In the genomic region with DNA sequence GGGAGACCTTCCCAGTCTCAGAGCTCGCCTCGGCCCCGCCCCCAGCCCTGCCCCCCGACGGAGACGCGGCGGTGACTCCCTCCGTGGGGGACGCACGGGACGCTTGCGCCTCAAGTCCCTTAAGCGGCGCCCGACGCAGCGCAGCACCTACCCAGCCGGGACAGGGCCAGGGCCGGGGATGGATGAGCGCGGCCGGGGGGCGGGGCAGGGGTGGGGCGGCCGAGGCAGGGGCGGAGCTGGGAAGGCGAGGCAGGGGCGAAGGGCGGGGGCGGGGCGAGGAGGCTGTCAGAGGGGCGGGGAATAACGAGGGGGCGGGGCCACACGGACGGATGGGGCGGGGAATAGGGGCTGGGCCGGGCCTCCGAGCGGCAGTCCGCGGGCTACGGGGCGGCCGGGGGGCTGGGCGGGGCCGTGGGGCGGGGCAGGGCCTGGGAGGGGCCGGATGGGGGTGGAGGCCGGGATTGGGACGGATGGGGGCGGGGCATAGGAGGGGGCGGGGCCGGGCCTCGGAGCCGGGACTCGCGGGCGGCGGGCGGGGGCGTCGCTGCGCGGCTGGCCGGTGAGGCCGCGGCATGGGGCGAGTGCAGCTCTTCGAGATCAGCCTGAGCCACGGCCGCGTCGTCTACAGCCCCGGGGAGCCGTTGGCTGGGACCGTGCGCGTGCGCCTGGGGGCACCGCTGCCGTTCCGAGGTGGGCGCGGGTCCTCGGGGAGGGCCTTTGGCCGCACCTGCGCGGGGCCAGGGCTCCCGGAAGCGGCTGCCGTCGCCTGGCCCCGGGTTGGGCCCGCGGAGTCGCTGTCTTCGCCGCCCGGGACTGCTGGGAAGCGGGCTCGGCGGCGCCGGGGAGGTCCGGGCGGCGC, we compare ENCODE assay signal across 8 cellular contexts. TPM values are rescaled to one million over a fixed set of nuclear protein-coding genes. Genes with fewer than 3 reads are reported as not detected.
DNase-seq lines count a peak whose midpoint lies in the region; ATAC-seq and TF ChIP-seq lines count a peak whose summit lies in the region.

A gene with protein sequence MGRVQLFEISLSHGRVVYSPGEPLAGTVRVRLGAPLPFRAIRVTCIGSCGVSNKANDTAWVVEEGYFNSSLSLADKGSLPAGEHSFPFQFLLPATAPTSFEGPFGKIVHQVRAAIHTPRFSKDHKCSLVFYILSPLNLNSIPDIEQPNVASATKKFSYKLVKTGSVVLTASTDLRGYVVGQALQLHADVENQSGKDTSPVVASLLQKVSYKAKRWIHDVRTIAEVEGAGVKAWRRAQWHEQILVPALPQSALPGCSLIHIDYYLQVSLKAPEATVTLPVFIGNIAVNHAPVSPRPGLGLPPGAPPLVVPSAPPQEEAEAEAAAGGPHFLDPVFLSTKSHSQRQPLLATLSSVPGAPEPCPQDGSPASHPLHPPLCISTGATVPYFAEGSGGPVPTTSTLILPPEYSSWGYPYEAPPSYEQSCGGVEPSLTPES (plus strand): TSS at position 541 of the 859 bp plus-strand sequence. CDS start 32 bp downstream, at position 573.

- H3K36me3 Mint-ChIP-seq in GM23338 (ENCODE audit: low read depth) = no peaks in the 10 kb centered on the region; the same call in 2 of the 3 replicates

- H2AFZ ChIP-seq in GM23338 = no peak within 1 kb of the TSS
- H2AFZ ChIP-seq in neuronal stem cell (ENCODE audit: low read length) = peak within 1 kb of the TSS; percentile 95

- peak within 1 kb of the TSS; percentile 93 for H3K18ac ChIP-seq in neuronal stem cell (ENCODE audit: low read length)

- ATAC-seq in GM23338 (peak; percentile 80), gastroesophageal sphincter (peak; percentile 93)

- TF ChIP-seq POLR2A in gastroesophageal sphincter (IDR thresholded peaks at IDR 0.05) = peak; percentile 58

- H3K27ac Mint-ChIP-seq in GM23338 = no peak within 1 kb of the TSS

- H3K27ac ChIP-seq in DOHH2 (ENCODE audit: low read depth, low read length) = peak within 1 kb of the TSS; percentile 34; the same call in 1 of the 2 replicates
- no peak within 1 kb of the TSS for H3K27ac ChIP-seq in GM23338 (ENCODE audit: low read depth)
- no peak within 1 kb of the TSS for H3K27ac ChIP-seq in SJSA1
- peak within 1 kb of the TSS; percentile 11 to 91 (median 84) for H3K27ac ChIP-seq in gastroesophageal sphincter
- peak within 1 kb of the TSS; percentile 78 for H3K27ac ChIP-seq in neuronal stem cell (replicated peaks; ENCODE audit: low read length)
- H3K27ac ChIP-seq in subcutaneous abdominal adipose tissue (ENCODE audit: low read depth, low read length) = no peak within 1 kb of the TSS

- H3K9me3 Mint-ChIP-seq in GM23338 = no peaks in the 10 kb centered on the region; the same call in 2 of the 3 replicates

- H3K27me3 Mint-ChIP-seq in GM23338 (ENCODE audit: insufficient read depth, low read depth, poor library complexity) = peaks cover 18% of the 10 kb centered on the region

- no peaks in the 10 kb centered on the region for H3K36me3 ChIP-seq in DOHH2 (ENCODE audit: control insufficient read depth, low read length)
- no peaks in the 10 kb centered on the region for H3K36me3 ChIP-seq in GM23338 (ENCODE audit: insufficient read depth)
- H3K36me3 ChIP-seq in SJSA1 = peaks cover 5% of the 10 kb centered on the region
- H3K36me3 ChIP-seq in gastroesophageal sphincter = no peaks in the 10 kb centered on the region
- H3K36me3 ChIP-seq in neuronal stem cell (replicated peaks in 1 of 2; ENCODE audit: control insufficient read depth in 2 of 2, insufficient read depth in 2 of 2, low read length in 2 of 2) = no peaks in the 10 kb centered on the region
- H3K36me3 ChIP-seq in subcutaneous abdominal adipose tissue (ENCODE audit: control insufficient read depth in 5 of 5, insufficient read depth in 5 of 5, low read length in 5 of 5) = no peaks in the 10 kb centered on the region

- no CpG with 5 or more reads among the region's 109 CpGs for WGBS in gastroesophageal sphincter (ENCODE audit: low coverage in 1 of 2), 2 donors
- no CpG with 5 or more reads among the region's 109 CpGs for WGBS in neuronal stem cell (ENCODE audit: extremely low coverage in 2 of 2, insufficient read length in 2 of 2, insufficient replicate concordance in 1 of 2), 2 donors

- H3K9me3 ChIP-seq in DOHH2 (ENCODE audit: control insufficient read depth, insufficient read depth, low read length) = no peaks in the 10 kb centered on the region
- H3K9me3 ChIP-seq in SJSA1 (replicated peaks) = peaks cover 7% of the 10 kb centered on the region
- no peaks in the 10 kb centered on the region for H3K9me3 ChIP-seq in gastroesophageal sphincter
- no peaks in the 10 kb centered on the region for H3K9me3 ChIP-seq in neuronal stem cell (replicated peaks in 1 of 2; ENCODE audit: control insufficient read depth in 2 of 2, insufficient read depth in 1 of 2, low read depth in 1 of 2, low read length in 2 of 2)
- no peaks in the 10 kb centered on the region for H3K9me3 ChIP-seq in subcutaneous abdominal adipose tissue (ENCODE audit: control insufficient read depth in 5 of 5, low read length in 5 of 5)

- H2BK12ac ChIP-seq in neuronal stem cell (ENCODE audit: low read length) = peak within 1 kb of the TSS; percentile 41

- H3K4ac ChIP-seq in neuronal stem cell (ENCODE audit: low read length) = no peak within 1 kb of the TSS

- no peak within 1 kb of the TSS for H2BK120ac ChIP-seq in neuronal stem cell (ENCODE audit: low read depth, low read length)

- DNase-seq in GM23338 (ENCODE audit: low spot score) (peak; percentile 96), LHCN-M2 (ENCODE audit: low read depth) (peak; percentile 87), SJSA1 (ENCODE audit: low read depth in 1 of 2, low spot score in 2 of 2) (peak; percentile 44 to 93), neuronal stem cell (ENCODE audit: low spot score) (peak; percentile 92)
- DNase-seq in activated gamma-delta T cell treated with anti-CD3 and anti-CD28 coated beads, Interleukin-2, amount 50 U/mL, for 16 hours (ENCODE audit: low read depth) = peak; percentile 91

- no peak for TF ChIP-seq EP300 in gastroesophageal sphincter (IDR thresholded peaks at IDR 0.05)

- H3K4me1 ChIP-seq in DOHH2 (ENCODE audit: control insufficient read depth, low read length) (peaks cover 26% of the 10 kb centered on the region), GM23338 (ENCODE audit: insufficient read depth) (peaks cover 6% of the 10 kb centered on the region; the same call in 1 of the 2 replicates), SJSA1 (replicated peaks) (peaks cover 10% of the 10 kb centered on the region), gastroesophageal sphincter (peaks cover 0 to 46% (median 20%) of the 10 kb centered on the region in 3 donors), neuronal stem cell (ENCODE audit: control insufficient read depth in 2 of 2, insufficient read depth in 1 of 2, low read depth in 1 of 2, low read length in 2 of 2) (peaks cover 13 to 16% of the 10 kb centered on the region in 2 donors), subcutaneous abdominal adipose tissue (ENCODE audit: control insufficient read depth in 5 of 5, insufficient read depth in 5 of 5, low read length in 5 of 5) (peaks cover 2 to 49% (median 30%) of the 10 kb centered on the region in 5 donors)

- H3K4me2 ChIP-seq in DOHH2 (ENCODE audit: low read length) (peak within 1 kb of the TSS; percentile 93), GM23338 (peak within 1 kb of the TSS; percentile 84), neuronal stem cell (ENCODE audit: insufficient read depth, low read length, poor library complexity, severe bottlenecking) (peak within 1 kb of the TSS; percentile 86)

- peak within 1 kb of the TSS; percentile 74 for H3K4me3 Mint-ChIP-seq in GM23338

- peak within 1 kb of the TSS; percentile 67 for H2BK15ac ChIP-seq in neuronal stem cell (ENCODE audit: low read length)

- TF ChIP-seq CTCF in DOHH2 (IDR thresholded peaks at IDR 0.05; ENCODE audit: low read depth, low read length, poor library complexity, severe bottlenecking) = no peak
- TF ChIP-seq CTCF in GM23338 (conservative IDR thresholded peaks at IDR 0.05; ENCODE audit: low read depth in 2 of 2) = no peak
- TF ChIP-seq CTCF in gastroesophageal sphincter (IDR thresholded peaks at IDR 0.05) = no peak

- peaks cover 18% of the 10 kb centered on the region for H3K4me1 Mint-ChIP-seq in GM23338

- H3K79me1 ChIP-seq in neuronal stem cell (ENCODE audit: low read depth, low read length) = peaks cover 6% of the 10 kb centered on the region

- H3K9me2 ChIP-seq in DOHH2 (replicated peaks; ENCODE audit: control insufficient read depth, low read length) (no peaks in the 10 kb centered on the region), GM23338 (ENCODE audit: insufficient read depth) (no peaks in the 10 kb centered on the region)

- H4K91ac ChIP-seq in neuronal stem cell (ENCODE audit: low read depth, low read length, poor library complexity) = no peak within 1 kb of the TSS

- H3K79me2 ChIP-seq in DOHH2 (ENCODE audit: control insufficient read depth, low read length) = peaks cover 22% of the 10 kb centered on the region
- H3K79me2 ChIP-seq in GM23338 (replicated peaks; ENCODE audit: insufficient read depth) = peaks cover 7% of the 10 kb centered on the region; the same call in 1 of the 2 replicates

- H3K4me3 ChIP-seq in DOHH2 (ENCODE audit: low read length) (peak within 1 kb of the TSS; percentile 72), GM23338 (peak within 1 kb of the TSS; percentile 69), SJSA1 (peak within 1 kb of the TSS; percentile 91), gastroesophageal sphincter (peak within 1 kb of the TSS; percentile 77 to 96), neuronal stem cell (ENCODE audit: low read length in 2 of 2) (peak within 1 kb of the TSS; percentile 85 to 90), subcutaneous abdominal adipose tissue (ENCODE audit: low read depth in 1 of 5, low read length in 5 of 5) (peak within 1 kb of the TSS in 4 of 5 donors; percentile 63 to 83 (median 76))

- no peak within 1 kb of the TSS for H4K8ac ChIP-seq in neuronal stem cell (ENCODE audit: low read depth, low read length)

- peak within 1 kb of the TSS; percentile 94 for H2AK5ac ChIP-seq in neuronal stem cell (ENCODE audit: low read depth, low read length)

- H3F3A ChIP-seq in DOHH2 (ENCODE audit: control insufficient read depth, insufficient read depth) (0 out of 2 replicates have a peak, but pooled peaks cover 4% of the 10 kb centered on the region), GM23338 (replicated peaks; ENCODE audit: low read depth) (0 out of 2 replicates have a peak, but pooled peaks cover 11% of the 10 kb centered on the region)

- H3K27me3 ChIP-seq in DOHH2 (ENCODE audit: control insufficient read depth, low read length) (peaks cover 3% of the 10 kb centered on the region; the same call in 1 of the 2 replicates), GM23338 (ENCODE audit: insufficient read depth) (peaks cover 6% of the 10 kb centered on the region), SJSA1 (replicated peaks) (no peaks in the 10 kb centered on the region), gastroesophageal sphincter (no peaks in the 10 kb centered on the region), neuronal stem cell (ENCODE audit: control insufficient read depth in 3 of 3, insufficient read depth in 3 of 3, low read depth in 1 of 3, low read length in 3 of 3) (peaks cover 0 to 8% (median 5%) of the 10 kb centered on the region in 3 experiments), subcutaneous abdominal adipose tissue (ENCODE audit: control insufficient read depth in 5 of 5, insufficient read depth in 4 of 5, low read length in 5 of 5) (no peaks in the 10 kb centered on the region)

- H3K9ac ChIP-seq in neuronal stem cell (ENCODE audit: low read depth, low read length, poor library complexity) (peak within 1 kb of the TSS; percentile 93), subcutaneous abdominal adipose tissue (ENCODE audit: low read length in 5 of 5) (peak within 1 kb of the TSS in 4 of 5 donors; percentile 76 to 88 (median 80))

- H2BK5ac ChIP-seq in neuronal stem cell (ENCODE audit: low read length) = peak within 1 kb of the TSS; percentile 53

- H3K23ac ChIP-seq in neuronal stem cell (ENCODE audit: low read depth, low read length, poor library complexity) = peak within 1 kb of the TSS; percentile 100

- peak within 1 kb of the TSS; percentile 56 for H3K14ac ChIP-seq in neuronal stem cell (ENCODE audit: low read length)

- H4K20me1 ChIP-seq in DOHH2 (ENCODE audit: control insufficient read depth, insufficient read depth, low read depth, low read length) = peaks cover 14% of the 10 kb centered on the region
- peaks cover 5% of the 10 kb centered on the region; the same call in 1 of the 2 replicates for H4K20me1 ChIP-seq in GM23338 (replicated peaks; ENCODE audit: insufficient read depth)

RNA-seq across cellular contexts. Expression of the gene that starts here (rescaled TPM):
- total RNA-seq in GM23338 (2014; rRNA removed; shearing (Covaris generic)) = 33.9 and 63.8 TPM in 2 replicates
- 33.5 and 36.6 TPM in 2 replicates for polyA plus RNA-seq in GM23338 (2016; fragmentation: Nextera tagmentation; extraction: Ambion mirVana)
- total RNA-seq in LHCN-M2 (2014; rRNA removed) = 13.6 and 16.4 TPM in 2 replicates
- polyA plus RNA-seq in LHCN-M2 (2012) = 21.0 TPM
- 8.0 and 10.4 TPM in 2 replicates for total RNA-seq in SJSA1 (2014; rRNA removed; shearing (Covaris generic))
- total RNA-seq in gastroesophageal sphincter = 10 to 100 TPM; 16.0 to 25.1 (median 21.9) TPM
- polyA plus RNA-seq in neuronal stem cell (2013, experiment 1 of 2) = 28.6 TPM
- 28.4 TPM for polyA plus RNA-seq in neuronal stem cell (2013, experiment 2 of 2)

Comparison
In these comparisons a context has a peak if more than half of its experiments do, and no peak if none do; other contexts are left out.
1. H3K27ac ChIP-seq: peak in DOHH2 (single experiment), gastroesophageal sphincter (4 of 4) and neuronal stem cell (single experiment); none in GM23338 (single experiment), SJSA1 (single experiment) and subcutaneous abdominal adipose tissue (single experiment).
2. Peak in every context shown above with its lines, with median percentiles within 50 percentile points of each other: H3K4me2 ChIP-seq, H3K4me3 ChIP-seq and DNase-seq.